15 cellular contexts compared by ENCODE assay signal in genomic region chr4:152956650-152957436, GRCh38. TPM values are rescaled to one million over a fixed set of nuclear protein-coding genes. Genes with fewer than 3 reads are reported as not detected.
DNase-seq lines count a peak whose midpoint lies in the region; ATAC-seq and TF ChIP-seq lines count a peak whose summit lies in the region.
"Had no signal": no experiment of that assay in that cellular context is flagged by ENCODE, and none has a peak within 500 bp of the region (broad histone marks: within the 10 kb centered on the region; RNA-seq: fewer than 3 reads in every experiment).

No MANE protein-coding gene starts in this region.

- H3K4me1 Mint-ChIP-seq in activated CD8-positive, alpha-beta T cell treated with anti-CD3 and anti-CD28 coated beads for 36 hours (ENCODE audit: low read depth), result no peaks in the 10 kb centered on the region

- no peaks in the 10 kb centered on the region for H3K36me3 Mint-ChIP-seq in activated CD8-positive, alpha-beta T cell treated with anti-CD3 and anti-CD28 coated beads for 36 hours (ENCODE audit: low read depth)

- peak; percentile 55 for DNase-seq in A172 (ENCODE audit: low spot score)
- DNase-seq in LHCN-M2 (ENCODE audit: low read depth), result peak; percentile 80
- DNase-seq in activated CD8-positive, alpha-beta T cell treated with anti-CD3 and anti-CD28 coated beads for 36 hours, result no peak
- DNase-seq in SK-N-DZ (ENCODE audit: low spot score), result no peak
- no peak for DNase-seq in activated naive CD4-positive, alpha-beta T cell (lab: John Stamatoyannopoulos, UW)
- no peak for DNase-seq in islet precursor cell
- DNase-seq: ACHN; activated gamma-delta T cell; effector CD4-positive, alpha-beta T cell; NCI-H2171; stimulated activated CD8-positive, alpha-beta memory T cell treated with anti-CD3 and anti-CD28 coated beads, Interleukin-4, amount 100 ng/mL, for 48 hours had no signal

- H3K27me3 Mint-ChIP-seq in activated CD8-positive, alpha-beta T cell treated with anti-CD3 and anti-CD28 coated beads for 36 hours, result no peaks in the 10 kb centered on the region

- no peak overlapping the region for H3K27ac Mint-ChIP-seq in activated CD8-positive, alpha-beta T cell treated with anti-CD3 and anti-CD28 coated beads for 36 hours
- H3K27ac Mint-ChIP-seq: IgD-negative memory B cell had no signal

- POLR2A ChIA-PET in activated CD8-positive, alpha-beta T cell treated with anti-CD3 and anti-CD28 coated beads for 36 hours (lab: Charles Lee), result interaction anchor here (0.6 to 1.0 kb wide), 3 partner anchors 16 to 585 kb away, joined by 3 read pairs; no protein-coding TSS in a partner anchor

- intact Hi-C loops in activated CD8-positive, alpha-beta T cell treated with anti-CD3 and anti-CD28 coated beads for 36 hours (cut with micrococcal nuclease), result no loop called here

- peak overlapping the region; percentile 76 to 89 for H3K27ac ChIP-seq in mucosa of rectum (ENCODE audit: low read depth in 2 of 2, low read length in 2 of 2)
- H3K27ac ChIP-seq: SJSA1 had no signal

- peak; percentile 39 for ATAC-seq in esophagus mucosa
- ATAC-seq in activated CD8-positive, alpha-beta T cell treated with anti-CD3 and anti-CD28 coated beads for 36 hours, result no peak

- H3K4me1 ChIP-seq in mucosa of rectum (ENCODE audit: control insufficient read depth in 2 of 2, insufficient read depth in 2 of 2, low read length in 2 of 2), result peaks cover 26 to 36% of the 10 kb centered on the region in 2 donors

- no peak overlapping the region for H3K4me3 Mint-ChIP-seq in activated CD8-positive, alpha-beta T cell treated with anti-CD3 and anti-CD28 coated beads for 36 hours

- no peak for TF ChIP-seq CTCF in activated CD8-positive, alpha-beta T cell treated with anti-CD3 and anti-CD28 coated beads for 36 hours (IDR thresholded peaks at IDR 0.05)

- no peaks in the 10 kb centered on the region for H3K9me3 ChIP-seq in mucosa of rectum (ENCODE audit: control insufficient read depth in 2 of 2, low read length in 2 of 2)
- H3K9me3 ChIP-seq: SJSA1 had no signal

- H3K27me3 ChIP-seq in mucosa of rectum (ENCODE audit: control insufficient read depth in 2 of 2, insufficient read depth in 2 of 2, low read length in 2 of 2), result no peaks in the 10 kb centered on the region

- peak overlapping the region; percentile 0 to 53 for H3K4me3 ChIP-seq in mucosa of rectum (ENCODE audit: low read length in 2 of 2)
- H3K4me3 ChIP-seq: SJSA1 had no signal

- peaks cover 9 to 12% of the 10 kb centered on the region in 2 donors for H3K36me3 ChIP-seq in mucosa of rectum (ENCODE audit: control insufficient read depth in 2 of 2, insufficient read depth in 2 of 2, low read length in 2 of 2)
- H3K36me3 ChIP-seq: SJSA1 had no signal

- CTCF ChIA-PET in activated CD8-positive, alpha-beta T cell treated with anti-CD3 and anti-CD28 coated beads for 36 hours (lab: Charles Lee), result interaction anchor here (0.6 to 1.1 kb wide), 2 partner anchors 83 to 709 kb away, joined by 3 read pairs; no protein-coding TSS in a partner anchor

- no peaks in the 10 kb centered on the region for H3K9me3 Mint-ChIP-seq in activated CD8-positive, alpha-beta T cell treated with anti-CD3 and anti-CD28 coated beads for 36 hours
- H3K9me3 Mint-ChIP-seq: IgD-negative memory B cell had no signal

- H3K9ac ChIP-seq in mucosa of rectum (ENCODE audit: low read depth in 1 of 2, low read length in 2 of 2), result peak overlapping the region in 1 of 2 donors; percentile 51

RNA-seq across cellular contexts. Expression of gene FHDC1, which starts 20.7 kb away (rescaled TPM):
- 0.40 and 0.62 TPM in 2 replicates for total RNA-seq in A172 (2014; rRNA removed; shearing (Covaris generic))
- total RNA-seq in LHCN-M2 (2014; rRNA removed), result 0.13 and 0.46 TPM in 2 replicates
- polyA plus RNA-seq in LHCN-M2 (2012), result 0.34 TPM
- total RNA-seq in esophagus mucosa, result 5.9 TPM
- under 1 TPM; 0.05 to 0.11 TPM for total RNA-seq in activated CD8-positive, alpha-beta T cell treated with anti-CD3 and anti-CD28 coated beads for 36 hours
- polyA plus RNA-seq in SK-N-DZ (2014; cell fraction: cytosol; rRNA removed), result 1.0 TPM in 2 replicates
- 1.6 and 2.4 TPM in 2 replicates for polyA plus RNA-seq in SK-N-DZ (2014; cell fraction: nucleus; rRNA removed)

Comparison
In these comparisons a context has a peak if more than half of its experiments do, and no peak if none do; other contexts are left out.
1. DNase-seq: peak in A172 (single experiment) and LHCN-M2 (single experiment); none in activated CD8-positive, alpha-beta T cell treated with anti-CD3 and anti-CD28 coated beads for 36 hours (single experiment), SK-N-DZ (single experiment), activated naive CD4-positive, alpha-beta T cell (0 of 4) and islet precursor cell (single experiment).